Comparison of ENCODE assay signal across 8 cellular contexts in the genomic region with DNA sequence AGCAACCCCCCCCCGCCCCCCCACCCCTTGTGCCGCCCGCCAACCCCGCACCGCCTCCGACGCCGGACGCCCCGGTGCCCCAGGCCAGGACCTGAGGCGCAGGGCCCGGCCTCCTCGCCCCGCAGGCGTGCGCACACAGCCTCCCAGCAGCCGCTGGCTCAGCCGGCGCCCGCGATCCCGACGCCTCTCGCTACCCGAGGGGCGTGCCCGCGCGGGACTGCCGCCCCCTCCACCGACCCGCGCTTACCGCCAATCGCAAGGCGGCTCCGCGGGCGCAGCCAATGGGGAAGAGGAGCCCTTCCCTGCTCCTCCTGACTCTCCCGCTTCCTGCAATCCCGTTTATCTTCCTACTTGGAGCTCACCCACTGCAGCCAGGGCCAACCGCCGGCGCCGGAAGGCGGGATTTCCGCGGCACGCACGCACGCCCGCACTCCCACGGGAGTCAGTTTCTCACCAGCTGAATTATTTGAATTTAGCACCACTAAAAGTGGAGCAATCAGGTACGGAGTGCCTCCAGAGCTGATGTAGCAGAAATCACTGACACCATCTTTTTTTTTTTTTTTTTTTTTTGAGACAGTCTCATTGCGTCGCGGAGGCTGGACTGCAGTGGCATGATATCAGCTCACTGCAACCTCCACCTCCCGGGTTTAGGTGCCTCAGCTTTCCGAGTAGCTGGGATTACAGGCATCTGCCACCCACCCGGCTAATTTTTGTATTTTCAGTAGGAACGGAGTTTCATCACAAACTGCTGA.
DNase-seq lines count a peak whose midpoint lies in the region; ATAC-seq and TF ChIP-seq lines count a peak whose summit lies in the region.
"Not testable (repeated sequence)": the region's sequence is repeated elsewhere in the genome, so short reads cannot be mapped to it uniquely, and the experiment has no call there.

No MANE protein-coding gene starts in this region.

- POLR2A ChIA-PET in naive thymus-derived CD4-positive, alpha-beta T cell (lab: Charles Lee) = not testable (repeated sequence)

- H3K27ac Mint-ChIP-seq in CD4-positive, CD25-positive, alpha-beta regulatory T cell; naive thymus-derived CD4-positive, alpha-beta T cell; stimulated activated naive B cell treated with anti-CD40 and anti-IgM and Interleukin-4, amounts not matched to agents 10 μg/mL and 1 μg/mL and 100 μg/mL, for 72 hours: not testable (repeated sequence)

- CTCF ChIA-PET in naive thymus-derived CD4-positive, alpha-beta T cell (lab: Charles Lee) = not testable (repeated sequence)

- not testable (repeated sequence) for H3K27me3 ChIP-seq in CD4-positive, CD25-positive, alpha-beta regulatory T cell (ENCODE audit: control insufficient read depth, insufficient read depth, low read length); foreskin keratinocyte; right cardiac atrium (ENCODE audit: control insufficient read depth, insufficient read depth); naive thymus-derived CD4-positive, alpha-beta T cell (ENCODE audit: control insufficient read depth in 2 of 2, insufficient read depth in 2 of 2, low read length in 2 of 2)

- H3K27me3 Mint-ChIP-seq in CD4-positive, CD25-positive, alpha-beta regulatory T cell; activated T-cell treated with anti-CD3 and anti-CD28 coated beads, Interleukin-2, amount 50 U/mL, for 4 hours (ENCODE audit: low read depth); naive thymus-derived CD4-positive, alpha-beta T cell; stimulated activated naive B cell treated with anti-CD40 and anti-IgM and Interleukin-4, amounts not matched to agents 10 μg/mL and 1 μg/mL and 100 μg/mL, for 72 hours: not testable (repeated sequence)

- not testable (repeated sequence) for H3K36me3 ChIP-seq in CD4-positive, CD25-positive, alpha-beta regulatory T cell (ENCODE audit: control insufficient read depth, insufficient read depth, low read length); naive thymus-derived CD4-positive, alpha-beta T cell (ENCODE audit: control insufficient read depth in 2 of 3, insufficient read depth in 3 of 3, low read length in 3 of 3)

- not testable (repeated sequence) for DNase-seq in CD4-positive, CD25-positive, alpha-beta regulatory T cell; activated T-cell treated with anti-CD3 and anti-CD28 coated beads, Interleukin-2, amount 50 U/mL, for 4 hours; foreskin keratinocyte; right cardiac atrium; naive thymus-derived CD4-positive, alpha-beta T cell; stimulated activated naive B cell treated with anti-CD40 and anti-IgM and Interleukin-4, amounts not matched to agents 10 μg/mL and 1 μg/mL and 100 μg/mL, for 72 hours

- not testable (repeated sequence) for H3K27ac ChIP-seq in CD4-positive, CD25-positive, alpha-beta regulatory T cell (ENCODE audit: insufficient read depth, low read length, poor library complexity, severe bottlenecking); foreskin keratinocyte; right cardiac atrium (ENCODE audit: low read length); naive thymus-derived CD4-positive, alpha-beta T cell (ENCODE audit: low read depth, low read length)

- not testable (repeated sequence) for H3K4me1 ChIP-seq in CD4-positive, CD25-positive, alpha-beta regulatory T cell (ENCODE audit: control insufficient read depth, insufficient read depth, low read length, poor library complexity, severe bottlenecking); foreskin keratinocyte; right cardiac atrium (ENCODE audit: control insufficient read depth, insufficient read depth, low read length); naive thymus-derived CD4-positive, alpha-beta T cell (ENCODE audit: control insufficient read depth in 2 of 2, insufficient read depth in 2 of 2, low read length in 2 of 2)

- H3K4me3 ChIP-seq in CD4-positive, CD25-positive, alpha-beta regulatory T cell (ENCODE audit: low read depth, low read length); right cardiac atrium (ENCODE audit: low read length); naive thymus-derived CD4-positive, alpha-beta T cell (ENCODE audit: low read length): not testable (repeated sequence)

- intact Hi-C loops in right cardiac atrium (cut with DNase I); naive thymus-derived CD4-positive, alpha-beta T cell (cut with micrococcal nuclease): not testable (repeated sequence)

- WGBS in right cardiac atrium = 32% methylated on average over 10 of the region's 61 CpGs

- not testable (repeated sequence) for H3K4me1 Mint-ChIP-seq in CD4-positive, CD25-positive, alpha-beta regulatory T cell; activated T-cell treated with anti-CD3 and anti-CD28 coated beads, Interleukin-2, amount 50 U/mL, for 4 hours (ENCODE audit: low read depth); naive thymus-derived CD4-positive, alpha-beta T cell; stimulated activated naive B cell treated with anti-CD40 and anti-IgM and Interleukin-4, amounts not matched to agents 10 μg/mL and 1 μg/mL and 100 μg/mL, for 72 hours

- TF ChIP-seq CTCF in foreskin keratinocyte (conservative IDR thresholded peaks at IDR 0.05) = not testable (repeated sequence)

- not testable (repeated sequence) for H3K9me3 ChIP-seq in CD4-positive, CD25-positive, alpha-beta regulatory T cell (ENCODE audit: control insufficient read depth in 2 of 2, low read length in 2 of 2); right cardiac atrium (ENCODE audit: control insufficient read depth, low read length); naive thymus-derived CD4-positive, alpha-beta T cell (ENCODE audit: control insufficient read depth in 2 of 3, low read length in 3 of 3)

- H3K9me3 Mint-ChIP-seq in CD4-positive, CD25-positive, alpha-beta regulatory T cell; activated T-cell treated with anti-CD3 and anti-CD28 coated beads, Interleukin-2, amount 50 U/mL, for 4 hours; naive thymus-derived CD4-positive, alpha-beta T cell; stimulated activated naive B cell treated with anti-CD40 and anti-IgM and Interleukin-4, amounts not matched to agents 10 μg/mL and 1 μg/mL and 100 μg/mL, for 72 hours: not testable (repeated sequence)

- not testable (repeated sequence) for H3K36me3 Mint-ChIP-seq in CD4-positive, CD25-positive, alpha-beta regulatory T cell; activated T-cell treated with anti-CD3 and anti-CD28 coated beads, Interleukin-2, amount 50 U/mL, for 4 hours (ENCODE audit: insufficient read depth); naive thymus-derived CD4-positive, alpha-beta T cell; stimulated activated naive B cell treated with anti-CD40 and anti-IgM and Interleukin-4, amounts not matched to agents 10 μg/mL and 1 μg/mL and 100 μg/mL, for 72 hours

- H3K4me3 Mint-ChIP-seq in CD4-positive, CD25-positive, alpha-beta regulatory T cell; activated T-cell treated with anti-CD3 and anti-CD28 coated beads, Interleukin-2, amount 50 U/mL, for 4 hours; naive thymus-derived CD4-positive, alpha-beta T cell; stimulated activated naive B cell treated with anti-CD40 and anti-IgM and Interleukin-4, amounts not matched to agents 10 μg/mL and 1 μg/mL and 100 μg/mL, for 72 hours: not testable (repeated sequence)

- ATAC-seq in CD4-positive, CD25-positive, alpha-beta regulatory T cell (ENCODE audit: low read depth in 2 of 2) = peak; percentile 50 to 81
- ATAC-seq in GM19397 (IDR thresholded peaks at IDR 0.05; ENCODE audit: unreplicated experiment) = peak; percentile 88
- ATAC-seq in SK-N-SH treated with all-trans-retinoic acid at 6 μM for 48 hours = peak; percentile 99
- peak; percentile 38 to 94 for ATAC-seq in activated T-cell treated with anti-CD3 and anti-CD28 coated beads, Interleukin-2, amount 50 U/mL, for 4 hours
- peak; percentile 65 for ATAC-seq in foreskin keratinocyte
- ATAC-seq in right cardiac atrium = peak; percentile 93 to 98
- peak; percentile 44 for ATAC-seq in naive thymus-derived CD4-positive, alpha-beta T cell
- peak; percentile 81 to 90 for ATAC-seq in stimulated activated naive B cell treated with anti-CD40 and anti-IgM and Interleukin-4, amounts not matched to agents 10 μg/mL and 1 μg/mL and 100 μg/mL, for 72 hours (replicated peaks)

Comparison
In these comparisons a context has a peak if more than half of its experiments do, and no peak if none do; other contexts are left out.
1. ATAC-seq: peak in every context shown above with its lines; median percentile 99 in SK-N-SH treated with all-trans-retinoic acid at 6 μM for 48 hours; 96 in right cardiac atrium; 88 in GM19397; 86 in stimulated activated naive B cell treated with anti-CD40 and anti-IgM and Interleukin-4, amounts not matched to agents 10 μg/mL and 1 μg/mL and 100 μg/mL, for 72 hours; 66 in activated T-cell treated with anti-CD3 and anti-CD28 coated beads, Interleukin-2, amount 50 U/mL, for 4 hours; 66 in CD4-positive, CD25-positive, alpha-beta regulatory T cell; 65 in foreskin keratinocyte; 44 in naive thymus-derived CD4-positive, alpha-beta T cell.